ENCODE assay signal across 20 cellular contexts in genomic region chr13:44096906-44097305, GRCh38.
"Had no signal": no experiment of that assay in that cellular context is flagged by ENCODE, and none has a peak within 500 bp of the region (broad histone marks: within the 10 kb centered on the region; RNA-seq: fewer than 3 reads in every experiment).

No MANE protein-coding gene starts in this region.

- H3K27me3 ChIP-seq: ascending aorta, gastrocnemius medialis, heart right ventricle, neutrophil, tibial artery, vagina had no signal

- H3K4me1 Mint-ChIP-seq: T-helper 17 cell had no signal

- DNase-seq: activated CD4-positive, alpha-beta T cell treated with anti-CD3 and anti-CD28 coated beads, Interleukin-2, amount 10 ng/mL, durations not matched to agents 7 days and 5 days; activated naive CD4-positive, alpha-beta T cell treated with anti-CD3 and anti-CD28 coated beads, Interleukin-2, amount 10 ng/mL, durations not matched to agents 7 days and 5 days; dermis blood vessel endothelial cell; gastrocnemius medialis; heart right ventricle; left colon; lower lobe of right lung; naive B cell; posterior cingulate gyrus; retina; stimulated activated CD4-positive, alpha-beta T cell treated with anti-CD3 and anti-CD28 coated beads, Interleukin-15, amount 100 ng/mL, for 24 hours; stimulated activated CD4-positive, alpha-beta T cell treated with anti-CD3 and anti-CD28 coated beads, Interleukin-4, amount 100 ng/mL, for 1 hour; stimulated activated naive CD4-positive, alpha-beta T cell; T-helper 17 cell; tibial artery had no signal

- ATAC-seq: gastrocnemius medialis, heart right ventricle, left colon, lower lobe of right lung, T-helper 17 cell had no signal

- H3K4me3 ChIP-seq: ascending aorta, gastrocnemius medialis, heart right ventricle, lower lobe of right lung, skin epidermis, tibial artery, vagina had no signal

- H3K36me3 ChIP-seq: ascending aorta, gastrocnemius medialis, heart right ventricle, lower lobe of right lung, neutrophil, tibial artery, vagina had no signal

- H3K4me3 Mint-ChIP-seq: activated CD4-positive, alpha-beta T cell treated with anti-CD3 and anti-CD28 coated beads, Interleukin-2, amount 10 ng/mL, durations not matched to agents 7 days and 5 days; activated naive CD4-positive, alpha-beta T cell treated with anti-CD3 and anti-CD28 coated beads, Interleukin-2, amount 10 ng/mL, durations not matched to agents 7 days and 5 days; naive B cell; T-helper 17 cell had no signal

- H3K27me3 Mint-ChIP-seq: activated naive CD4-positive, alpha-beta T cell treated with anti-CD3 and anti-CD28 coated beads, Interleukin-2, amount 10 ng/mL, durations not matched to agents 7 days and 5 days; naive B cell had no signal

- H3K27ac ChIP-seq: ascending aorta, epithelial cell of prostate, gastrocnemius medialis, heart right ventricle, lower lobe of right lung, neutrophil, skin epidermis, tibial artery, vagina had no signal

- H3K36me3 Mint-ChIP-seq: activated naive CD4-positive, alpha-beta T cell treated with anti-CD3 and anti-CD28 coated beads, Interleukin-2, amount 10 ng/mL, durations not matched to agents 7 days and 5 days; naive B cell had no signal

- H3K9me3 Mint-ChIP-seq: activated naive CD4-positive, alpha-beta T cell treated with anti-CD3 and anti-CD28 coated beads, Interleukin-2, amount 10 ng/mL, durations not matched to agents 7 days and 5 days had no signal

- H3K27ac Mint-ChIP-seq: activated CD4-positive, alpha-beta T cell treated with anti-CD3 and anti-CD28 coated beads, Interleukin-2, amount 10 ng/mL, durations not matched to agents 7 days and 5 days; activated naive CD4-positive, alpha-beta T cell treated with anti-CD3 and anti-CD28 coated beads, Interleukin-2, amount 10 ng/mL, durations not matched to agents 7 days and 5 days; naive B cell; T-helper 17 cell had no signal

- H3K4me1 ChIP-seq: ascending aorta, gastrocnemius medialis, heart right ventricle, lower lobe of right lung, tibial artery had no signal
